ENCODE assay signal across 21 cellular contexts in the genomic region with DNA sequence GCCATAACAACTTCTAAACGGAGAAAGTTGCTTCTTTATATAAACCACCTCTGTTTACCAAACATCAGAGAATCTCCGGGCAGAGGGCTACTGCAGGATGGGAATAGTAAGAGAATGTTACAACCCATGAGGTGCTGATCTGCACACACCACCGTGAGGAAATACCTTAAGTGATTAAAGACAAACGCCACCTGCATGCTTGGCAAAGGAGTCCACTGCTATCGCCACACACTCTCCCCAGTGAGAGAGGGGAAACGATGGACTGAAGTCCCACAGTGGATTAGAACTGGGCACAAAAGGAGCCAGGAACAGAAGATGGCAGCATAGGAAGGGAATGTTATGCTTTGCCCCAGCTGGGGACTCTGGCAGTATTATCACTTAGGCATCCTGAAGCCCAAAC. TPM values are rescaled to one million over a fixed set of nuclear protein-coding genes. Genes with fewer than 3 reads are reported as not detected.
DNase-seq lines count a peak whose midpoint lies in the region; ATAC-seq, FAIRE-seq and TF ChIP-seq lines count a peak whose summit lies in the region.
"Had no signal": no experiment of that assay in that cellular context is flagged by ENCODE, and none has a peak within 500 bp of the region (broad histone marks: within the 10 kb centered on the region; RNA-seq: fewer than 3 reads in every experiment).

No MANE protein-coding gene starts in this region.

- no peak for TF ChIP-seq POLR2A in GM12892 (IDR thresholded peaks at IDR 0.05; ENCODE audit: low read depth, low read length)

- H3K4ac ChIP-seq in trophoblast cell (ENCODE audit: low read depth, low read length): no peak overlapping the region

- H2BK12ac ChIP-seq in trophoblast cell (ENCODE audit: low read length): peak overlapping the region; percentile 87

- H2BK5ac ChIP-seq in trophoblast cell (ENCODE audit: low read depth, low read length, poor library complexity): peak overlapping the region; percentile 25

- no peaks in the 10 kb centered on the region for H3K27me3 ChIP-seq in GM23248 (replicated peaks; ENCODE audit: insufficient read depth)
- H3K27me3 ChIP-seq in PC-9 (ENCODE audit: insufficient read depth, low read depth): no peaks in the 10 kb centered on the region
- no peaks in the 10 kb centered on the region for H3K27me3 ChIP-seq in hepatocyte
- no peaks in the 10 kb centered on the region for H3K27me3 ChIP-seq in trophoblast cell (ENCODE audit: insufficient read depth, low read length)
- H3K27me3 ChIP-seq: BLaER1, brain microvascular endothelial cell, MG63, vagina had no signal

- H3K4me3 ChIP-seq in GM23248 (no peak overlapping the region), PC-9 (peak overlapping the region; percentile 50), hepatocyte (no peak overlapping the region), trophoblast cell (ENCODE audit: low read depth, low read length) (no peak overlapping the region)
- H3K4me3 ChIP-seq: BLaER1, MG63, vagina had no signal

- intact Hi-C loops in PC-9 (cut with micrococcal nuclease; ENCODE audit: unreplicated experiment): no loop called here
- intact Hi-C loops in activated CD8-positive, alpha-beta T cell treated with anti-CD3 and anti-CD28 coated beads for 36 hours (cut with micrococcal nuclease): no loop called here

- H3F3A ChIP-seq in GM23248 (ENCODE audit: insufficient read depth) (peaks cover 14% of the 10 kb centered on the region; the same call in 1 of the 2 replicates), PC-9 (ENCODE audit: insufficient read depth, low read depth) (peaks cover 52% of the 10 kb centered on the region)

- H3K18ac ChIP-seq in trophoblast cell (ENCODE audit: low read length): peak overlapping the region; percentile 60

- ATAC-seq in activated CD8-positive, alpha-beta T cell treated with anti-CD3 and anti-CD28 coated beads for 36 hours: no peak

- no peak overlapping the region for H4K12ac ChIP-seq in trophoblast cell (ENCODE audit: low read depth, low read length)

- no peak overlapping the region for H4K8ac ChIP-seq in trophoblast cell (ENCODE audit: low read depth, low read length)

- peaks cover 22% of the 10 kb centered on the region; the same call in 1 of the 2 replicates for H3K79me2 ChIP-seq in GM23248 (ENCODE audit: insufficient read depth)
- peaks cover 84% of the 10 kb centered on the region for H3K79me2 ChIP-seq in PC-9 (ENCODE audit: low read depth)
- H3K79me2 ChIP-seq in hepatocyte: peaks cover 85% of the 10 kb centered on the region
- no peaks in the 10 kb centered on the region for H3K79me2 ChIP-seq in trophoblast cell (ENCODE audit: control insufficient read depth, insufficient read depth, low read length, poor library complexity)

- peak overlapping the region; percentile 24 for H3K14ac ChIP-seq in trophoblast cell (ENCODE audit: low read length)

- H4K20me1 ChIP-seq in GM23248 (ENCODE audit: insufficient read depth) (no peaks in the 10 kb centered on the region), PC-9 (ENCODE audit: insufficient read depth) (no peaks in the 10 kb centered on the region), hepatocyte (ENCODE audit: insufficient read depth, poor library complexity, severe bottlenecking) (no peaks in the 10 kb centered on the region)

- FAIRE-seq in GM12892 (lab: Jason Lieb, UNC): no peak
- FAIRE-seq: frontal cortex had no signal

- no peak overlapping the region for H2AK5ac ChIP-seq in trophoblast cell (ENCODE audit: low read length)

- H3K9me3 Mint-ChIP-seq in activated CD8-positive, alpha-beta T cell treated with anti-CD3 and anti-CD28 coated beads for 36 hours: no peaks in the 10 kb centered on the region
- H3K9me3 Mint-ChIP-seq: activated CD4-positive, alpha-beta memory T cell treated with anti-CD3 and anti-CD28 coated beads for 36 hours had no signal

- H3K4me3 Mint-ChIP-seq in activated CD8-positive, alpha-beta T cell treated with anti-CD3 and anti-CD28 coated beads for 36 hours: no peak overlapping the region
- H3K4me3 Mint-ChIP-seq: activated CD4-positive, alpha-beta memory T cell treated with anti-CD3 and anti-CD28 coated beads for 36 hours had no signal

- H3K4me1 Mint-ChIP-seq in activated CD8-positive, alpha-beta T cell treated with anti-CD3 and anti-CD28 coated beads for 36 hours (ENCODE audit: low read depth): peaks cover 32% of the 10 kb centered on the region

- no peaks in the 10 kb centered on the region for H3K36me3 Mint-ChIP-seq in activated CD8-positive, alpha-beta T cell treated with anti-CD3 and anti-CD28 coated beads for 36 hours (ENCODE audit: low read depth)
- H3K36me3 Mint-ChIP-seq: activated CD4-positive, alpha-beta memory T cell treated with anti-CD3 and anti-CD28 coated beads for 36 hours had no signal

- no peak for DNase-seq in GM23248
- DNase-seq in PC-9: peak in 1 of 2 experiments; percentile 51
- DNase-seq in hepatocyte (ENCODE audit: low spot score): no peak
- peak in 1 of 2 donors; percentile 19 for DNase-seq in trophoblast cell
- no peak for DNase-seq in activated CD8-positive, alpha-beta T cell treated with anti-CD3 and anti-CD28 coated beads for 36 hours
- no peak for DNase-seq in activated CD8-positive, alpha-beta memory T cell treated with anti-CD3 and anti-CD28 coated beads, Interleukin-2, amount 50 U/mL, for 48 hours
- no peak for DNase-seq in stimulated activated CD4-positive, alpha-beta T cell treated with anti-CD3 and anti-CD28 coated beads, Interleukin-4, amount 100 ng/mL, for 1 hour
- DNase-seq in GM12892 (ENCODE audit: insufficient read length): no peak
- DNase-seq: activated CD4-positive, alpha-beta memory T cell treated with anti-CD3 and anti-CD28 coated beads for 36 hours; brain microvascular endothelial cell; DND-41; effector CD4-positive, alpha-beta T cell; HCEC 1CT; hypothalamus; MG63; NCI-H1417 treated with DMSO at 0.1 percent for 48 hours; NCI-H446 treated with DMSO at 0.1 percent for 48 hours; SHP77 treated with DMSO at 0.1 percent for 48 hours had no signal

- peak overlapping the region; percentile 36 for H4K91ac ChIP-seq in trophoblast cell (ENCODE audit: low read depth, low read length)

- H3K9me2 ChIP-seq in GM23248 (ENCODE audit: insufficient read depth) (no peaks in the 10 kb centered on the region), PC-9 (ENCODE audit: insufficient read depth) (no peaks in the 10 kb centered on the region), hepatocyte (replicated peaks; ENCODE audit: insufficient read depth) (no peaks in the 10 kb centered on the region)

- no peak overlapping the region for H3K4me2 ChIP-seq in GM23248 (ENCODE audit: unreplicated experiment)
- peak overlapping the region; percentile 86 for H3K4me2 ChIP-seq in PC-9
- peak overlapping the region; percentile 65 for H3K4me2 ChIP-seq in hepatocyte
- no peak overlapping the region for H3K4me2 ChIP-seq in trophoblast cell (ENCODE audit: low read length)
- H3K4me2 ChIP-seq: BLaER1 had no signal

- H2AFZ ChIP-seq in GM23248 (0 out of 2 replicates have a peak overlapping the region, but pooled peaks have one; percentile 3), PC-9 (no peak overlapping the region), hepatocyte (no peak overlapping the region), trophoblast cell (ENCODE audit: insufficient read depth, low read length, poor library complexity) (no peak overlapping the region)

- no peak overlapping the region for H3K23ac ChIP-seq in trophoblast cell (ENCODE audit: low read length)

- CTCF ChIA-PET in PC-9 (lab: Charles Lee): no interaction called here
- CTCF ChIA-PET in activated CD8-positive, alpha-beta T cell treated with anti-CD3 and anti-CD28 coated beads for 36 hours (lab: Charles Lee): interaction anchor here (0.7 to 1.4 kb wide), 3 partner anchors 26 to 192 kb away, joined by 3 to 5 read pairs (median 3); no protein-coding TSS in a partner anchor

- POLR2A ChIA-PET in PC-9 (lab: Charles Lee; ENCODE audit: unreplicated experiment): interaction anchor here (0.7 kb wide), 1 partner anchor 19 kb away, joined by 7 read pairs; no protein-coding TSS in a partner anchor
- POLR2A ChIA-PET in activated CD8-positive, alpha-beta T cell treated with anti-CD3 and anti-CD28 coated beads for 36 hours (lab: Charles Lee): no interaction called here

- H2BK120ac ChIP-seq in trophoblast cell (ENCODE audit: insufficient read depth, low read length, poor library complexity): peak overlapping the region; percentile 18

- peaks cover 3% of the 10 kb centered on the region for H3K27me3 Mint-ChIP-seq in activated CD8-positive, alpha-beta T cell treated with anti-CD3 and anti-CD28 coated beads for 36 hours

- TF ChIP-seq CTCF in PC-9 (conservative IDR thresholded peaks at IDR 0.05) (no peak), hepatocyte (IDR thresholded peaks at IDR 0.05; ENCODE audit: poor library complexity) (no peak)
- no peak for TF ChIP-seq CTCF in activated CD8-positive, alpha-beta T cell treated with anti-CD3 and anti-CD28 coated beads for 36 hours (IDR thresholded peaks at IDR 0.05)

- in situ Hi-C loops in GM23248 (cut with MboI): no loop called here

- H3K9me3 ChIP-seq in GM23248 (ENCODE audit: low read depth): no peaks in the 10 kb centered on the region
- H3K9me3 ChIP-seq in PC-9 (ENCODE audit: insufficient read depth, low read depth): no peaks in the 10 kb centered on the region
- no peaks in the 10 kb centered on the region for H3K9me3 ChIP-seq in hepatocyte (ENCODE audit: low read depth)
- peaks cover 1% of the 10 kb centered on the region for H3K9me3 ChIP-seq in trophoblast cell (ENCODE audit: insufficient read depth, low read depth, low read length)
- H3K9me3 ChIP-seq: MG63, vagina had no signal

- H3K27ac ChIP-seq in GM23248 (no peak overlapping the region), PC-9 (peak overlapping the region; percentile 99), hepatocyte (peak overlapping the region; percentile 74), trophoblast cell (ENCODE audit: low read depth, low read length) (no peak overlapping the region)
- H3K27ac ChIP-seq: BLaER1, vagina had no signal

- 64 to 67% methylated on average over 6 of the region's 6 CpGs for WGBS in GM23248 (ENCODE audit: low coverage in 1 of 2, low lambda C conversion rate in 2 of 2, missing lambda C conversion rate in 2 of 2), 2 experiments
- 43% methylated on average over 6 of the region's 6 CpGs for WGBS in hepatocyte (ENCODE audit: low lambda C conversion rate, missing lambda C conversion rate)
- no CpG with 5 or more reads among the region's 6 CpGs for WGBS in trophoblast cell (ENCODE audit: extremely low coverage, insufficient coverage, insufficient read length)

- H3K4me1 ChIP-seq in GM23248 (ENCODE audit: insufficient read depth) (peaks cover 32% of the 10 kb centered on the region), PC-9 (replicated peaks; ENCODE audit: insufficient read depth) (peaks cover 88% of the 10 kb centered on the region), hepatocyte (ENCODE audit: insufficient read depth) (peaks cover 34% of the 10 kb centered on the region), trophoblast cell (ENCODE audit: control insufficient read depth in 1 of 2, insufficient read depth in 2 of 2, low read length in 2 of 2) (peaks cover 11 to 15% of the 10 kb centered on the region in 2 experiments)

- H3K27ac Mint-ChIP-seq in activated CD8-positive, alpha-beta T cell treated with anti-CD3 and anti-CD28 coated beads for 36 hours: no peak overlapping the region
- H3K27ac Mint-ChIP-seq: activated CD4-positive, alpha-beta memory T cell treated with anti-CD3 and anti-CD28 coated beads for 36 hours had no signal

- BruUV-seq in PC-9 (replicated peaks; lab: Mats Ljungman, UMichigan): no TSS peak

- H3K9ac ChIP-seq in GM23248 (no peak overlapping the region), trophoblast cell (ENCODE audit: low read length) (no peak overlapping the region)
- H3K9ac ChIP-seq: BLaER1 had no signal

- H3K36me3 ChIP-seq in GM23248 (ENCODE audit: low read depth) (no peaks in the 10 kb centered on the region), PC-9 (ENCODE audit: low read depth) (no peaks in the 10 kb centered on the region), hepatocyte (replicated peaks; ENCODE audit: insufficient read depth, low read depth) (no peaks in the 10 kb centered on the region), trophoblast cell (ENCODE audit: control insufficient read depth in 1 of 2, insufficient read depth in 2 of 2, low read length in 2 of 2) (no peaks in the 10 kb centered on the region)
- H3K36me3 ChIP-seq: brain microvascular endothelial cell, MG63, vagina had no signal

- peaks cover 7% of the 10 kb centered on the region for H3K79me1 ChIP-seq in trophoblast cell (ENCODE audit: low read length)

RNA-seq across cellular contexts. Expression of a gene that starts 15.6 kb away (rescaled TPM):
- 1.5 and 1.9 TPM in 2 replicates for total RNA-seq in GM23248 (2014; rRNA removed; shearing (Covaris generic))
- polyA plus RNA-seq in GM23248 (2016; fragmentation: Nextera tagmentation; extraction: Ambion mirVana) (0.61 and 0.96 TPM in 2 replicates), hepatocyte (4.1 TPM in 2 replicates)
- total RNA-seq in PC-9 (2021) (10.5 and 15.2 TPM in 2 replicates), hepatocyte (8.7 and 11.2 TPM in 2 replicates)
- 31.7 and 32.4 TPM in 2 replicates for polyA plus RNA-seq in trophoblast cell (2013)
- 1 to 10 TPM; 2.0 to 2.4 TPM for total RNA-seq in activated CD8-positive, alpha-beta T cell treated with anti-CD3 and anti-CD28 coated beads for 36 hours
- not detected for polyA plus RNA-seq in GM12892 (2012; ENCODE audit: missing spikeins)

Comparison
In these comparisons a context has a peak if more than half of its experiments do, and no peak if none do; other contexts are left out.
1. H3K27ac ChIP-seq: peak in PC-9 (single experiment) and hepatocyte (single experiment); none in GM23248 (single experiment) and trophoblast cell (single experiment).
2. H3K4me2 ChIP-seq: peak in PC-9 (single experiment) and hepatocyte (single experiment); none in GM23248 (single experiment) and trophoblast cell (single experiment).